ENCODE assay signal across 13 cellular contexts in genomic region chr1:1039145-1039910, GRCh38. TPM values are rescaled to one million over a fixed set of nuclear protein-coding genes. Genes with fewer than 3 reads are reported as not detected.
DNase-seq lines count a peak whose midpoint lies in the region; ATAC-seq and TF ChIP-seq lines count a peak whose summit lies in the region.
"Had no signal": no experiment of that assay in that cellular context is flagged by ENCODE, and none has a peak within 500 bp of the region (broad histone marks: within the 10 kb centered on the region; RNA-seq: fewer than 3 reads in every experiment).

No MANE protein-coding gene starts in this region.

- POLR2A ChIA-PET in activated CD4-positive, alpha-beta T cell treated with anti-CD3 and anti-CD28 coated beads, Interleukin-2, amount 10 ng/mL, durations not matched to agents 7 days and 5 days (lab: Charles Lee): interaction anchor here (1.1 kb wide), 1 partner anchor 25 kb away, joined by 3 read pairs; no protein-coding TSS in a partner anchor

- no peak for TF ChIP-seq CTCF in prostate gland (IDR thresholded peaks at IDR 0.05)

- H3K36me3 Mint-ChIP-seq in activated CD4-positive, alpha-beta T cell treated with anti-CD3 and anti-CD28 coated beads, Interleukin-2, amount 10 ng/mL, durations not matched to agents 7 days and 5 days (ENCODE audit: low read depth): no peaks in the 10 kb centered on the region
- peaks cover 1% of the 10 kb centered on the region for H3K36me3 Mint-ChIP-seq in central memory CD8-positive, alpha-beta T cell (ENCODE audit: insufficient read depth)

- no peaks in the 10 kb centered on the region for H3K27me3 ChIP-seq in prostate gland (replicated peaks; ENCODE audit: insufficient read depth)
- H3K27me3 ChIP-seq: foreskin keratinocyte had no signal

- peaks cover 12% of the 10 kb centered on the region for H3K4me1 Mint-ChIP-seq in activated CD4-positive, alpha-beta T cell treated with anti-CD3 and anti-CD28 coated beads, Interleukin-2, amount 10 ng/mL, durations not matched to agents 7 days and 5 days
- H3K4me1 Mint-ChIP-seq in central memory CD8-positive, alpha-beta T cell: peaks cover 16% of the 10 kb centered on the region

- no peaks in the 10 kb centered on the region for H3K9me3 ChIP-seq in prostate gland
- H3K9me3 ChIP-seq: SK-N-SH had no signal

- peaks cover 30% of the 10 kb centered on the region for H3K27me3 Mint-ChIP-seq in activated CD4-positive, alpha-beta T cell treated with anti-CD3 and anti-CD28 coated beads, Interleukin-2, amount 10 ng/mL, durations not matched to agents 7 days and 5 days
- peaks cover 35% of the 10 kb centered on the region for H3K27me3 Mint-ChIP-seq in central memory CD8-positive, alpha-beta T cell

- peaks cover 7% of the 10 kb centered on the region for H3K4me1 ChIP-seq in prostate gland (replicated peaks)
- H3K4me1 ChIP-seq: foreskin keratinocyte had no signal

- WGBS in prostate gland: 68% methylated on average over 17 of the region's 17 CpGs

- H3K4me3 ChIP-seq in prostate gland: no peak overlapping the region

- ATAC-seq in central memory CD8-positive, alpha-beta T cell (replicated peaks; ENCODE audit: extremely low read depth, poor library complexity, severe bottlenecking): no peak
- peak; percentile 21 for ATAC-seq in stimulated activated naive CD8-positive, alpha-beta T cell treated with anti-CD3 and anti-CD28 coated beads, Interleukin-15, Interleukin-2, amounts not matched to agents 100 U/mL and 50 U/mL, for 24 hours
- ATAC-seq in HG03095 (IDR thresholded peaks at IDR 0.05; ENCODE audit: unreplicated experiment): no peak
- ATAC-seq: foreskin keratinocyte had no signal

- no peak for TF ChIP-seq POLR2A in prostate gland (IDR thresholded peaks at IDR 0.05)

- H3K4me3 Mint-ChIP-seq in activated CD4-positive, alpha-beta T cell treated with anti-CD3 and anti-CD28 coated beads, Interleukin-2, amount 10 ng/mL, durations not matched to agents 7 days and 5 days: peak overlapping the region; percentile 62
- peak overlapping the region; percentile 65 for H3K4me3 Mint-ChIP-seq in central memory CD8-positive, alpha-beta T cell

- CTCF ChIA-PET in activated CD4-positive, alpha-beta T cell treated with anti-CD3 and anti-CD28 coated beads, Interleukin-2, amount 10 ng/mL, durations not matched to agents 7 days and 5 days (lab: Charles Lee): interaction anchor here (0.6 to 4.4 kb wide), 10 partner anchors 10 to 252 kb away, joined by 3 to 19 read pairs (median 4); partner anchors contain the start of gene ISG15

- H3K36me3 ChIP-seq in prostate gland: no peaks in the 10 kb centered on the region

- peak overlapping the region; percentile 73 for H3K27ac Mint-ChIP-seq in activated CD4-positive, alpha-beta T cell treated with anti-CD3 and anti-CD28 coated beads, Interleukin-2, amount 10 ng/mL, durations not matched to agents 7 days and 5 days
- H3K27ac Mint-ChIP-seq in central memory CD8-positive, alpha-beta T cell (ENCODE audit: low read depth): peak overlapping the region; percentile 58

- H3K9me3 Mint-ChIP-seq in activated CD4-positive, alpha-beta T cell treated with anti-CD3 and anti-CD28 coated beads, Interleukin-2, amount 10 ng/mL, durations not matched to agents 7 days and 5 days: no peaks in the 10 kb centered on the region
- peaks cover 4% of the 10 kb centered on the region for H3K9me3 Mint-ChIP-seq in central memory CD8-positive, alpha-beta T cell

- H3K27ac ChIP-seq in prostate gland: no peak overlapping the region
- H3K27ac ChIP-seq: foreskin keratinocyte, KMS-11 had no signal

- DNase-seq in activated CD4-positive, alpha-beta T cell treated with anti-CD3 and anti-CD28 coated beads, Interleukin-2, amount 10 ng/mL, durations not matched to agents 7 days and 5 days: no peak
- DNase-seq in activated CD4-positive, alpha-beta T cell treated with anti-CD3 and anti-CD28 coated beads for 1 hour: no peak
- DNase-seq in NOMO-1 treated with DMSO at 0.1 percent for 48 hours (lab: John Stamatoyannopoulos, UW; ENCODE audit: unreplicated experiment): peak; percentile 57
- no peak for DNase-seq in central memory CD8-positive, alpha-beta T cell (ENCODE audit: low spot score in 2 of 2)
- peak; percentile 43 for DNase-seq in stimulated activated naive CD8-positive, alpha-beta T cell treated with anti-CD3 and anti-CD28 coated beads, Interleukin-15, Interleukin-2, amounts not matched to agents 100 U/mL and 50 U/mL, for 24 hours
- no peak for DNase-seq in prostate gland (ENCODE audit: low spot score)
- no peak for DNase-seq in stimulated activated naive CD4-positive, alpha-beta T cell (lab: John Stamatoyannopoulos, UW)
- DNase-seq: foreskin keratinocyte, right cardiac atrium, SK-N-SH had no signal

- intact Hi-C loops in prostate gland (cut with DNase I): no loop called here

RNA-seq across cellular contexts. Expression of gene AGRN, which starts 19.4 kb away (rescaled TPM):
- 1 to 10 TPM; 7.4 to 8.3 TPM for total RNA-seq in activated CD4-positive, alpha-beta T cell treated with anti-CD3 and anti-CD28 coated beads, Interleukin-2, amount 10 ng/mL, durations not matched to agents 7 days and 5 days
- total RNA-seq in prostate gland: 10 to 100 TPM; 87.7 to 92.4 TPM

RNA-seq across cellular contexts. Expression of gene ISG15, which starts 26.0 kb away (rescaled TPM):
- total RNA-seq in activated CD4-positive, alpha-beta T cell treated with anti-CD3 and anti-CD28 coated beads, Interleukin-2, amount 10 ng/mL, durations not matched to agents 7 days and 5 days: 100 to 1,000 TPM; 237 to 332 TPM
- total RNA-seq in prostate gland: 10 to 100 TPM; 22.3 to 27.2 TPM

RNA-seq across cellular contexts. Expression of gene RNF223, which starts 34.8 kb away (rescaled TPM):
- not detected for total RNA-seq in activated CD4-positive, alpha-beta T cell treated with anti-CD3 and anti-CD28 coated beads, Interleukin-2, amount 10 ng/mL, durations not matched to agents 7 days and 5 days
- 1 to 10 TPM; 1.4 to 1.8 TPM for total RNA-seq in prostate gland
- total RNA-seq: NCI-H460, right cardiac atrium had no signal

RNA-seq across cellular contexts. Expression of gene HES4, which starts 39.4 kb away (rescaled TPM):
- under 1 TPM; 0.42 to 0.46 TPM for total RNA-seq in activated CD4-positive, alpha-beta T cell treated with anti-CD3 and anti-CD28 coated beads, Interleukin-2, amount 10 ng/mL, durations not matched to agents 7 days and 5 days
- 10 to 100 TPM; 45.8 to 82.6 TPM for total RNA-seq in prostate gland

RNA-seq across cellular contexts. Expression of gene PERM1, which starts 57.4 kb away (rescaled TPM):
- total RNA-seq in activated CD4-positive, alpha-beta T cell treated with anti-CD3 and anti-CD28 coated beads, Interleukin-2, amount 10 ng/mL, durations not matched to agents 7 days and 5 days: not detected
- 1 to 10 TPM in 1 of 2 donors, under 1 TPM in 1; 0.80 to 3.9 TPM for total RNA-seq in prostate gland
- total RNA-seq: foreskin keratinocyte, NCI-H460 had no signal

Comparison
In these comparisons a context has a peak if more than half of its experiments do, and no peak if none do; other contexts are left out.
1. DNase-seq: peak in NOMO-1 treated with DMSO at 0.1 percent for 48 hours (single experiment) and stimulated activated naive CD8-positive, alpha-beta T cell treated with anti-CD3 and anti-CD28 coated beads, Interleukin-15, Interleukin-2, amounts not matched to agents 100 U/mL and 50 U/mL, for 24 hours (single experiment); none in activated CD4-positive, alpha-beta T cell treated with anti-CD3 and anti-CD28 coated beads, Interleukin-2, amount 10 ng/mL, durations not matched to agents 7 days and 5 days (single experiment), activated CD4-positive, alpha-beta T cell treated with anti-CD3 and anti-CD28 coated beads for 1 hour (single experiment), central memory CD8-positive, alpha-beta T cell (0 of 2), prostate gland (single experiment) and stimulated activated naive CD4-positive, alpha-beta T cell (0 of 6).
2. RNA of gene AGRN, which starts 19.4 kb away (total RNA-seq): 87.7 to 92.4 TPM in prostate gland; 7.4 to 8.3 TPM in activated CD4-positive, alpha-beta T cell treated with anti-CD3 and anti-CD28 coated beads, Interleukin-2, amount 10 ng/mL, durations not matched to agents 7 days and 5 days; every median in the first group is over 4 times any median in the second.
3. RNA of gene ISG15, which starts 26.0 kb away (total RNA-seq): 237 to 332 TPM in activated CD4-positive, alpha-beta T cell treated with anti-CD3 and anti-CD28 coated beads, Interleukin-2, amount 10 ng/mL, durations not matched to agents 7 days and 5 days; 22.3 to 27.2 TPM in prostate gland; every median in the first group is over 4 times any median in the second.